8 cellular contexts compared by ENCODE assay signal in the genomic region with DNA sequence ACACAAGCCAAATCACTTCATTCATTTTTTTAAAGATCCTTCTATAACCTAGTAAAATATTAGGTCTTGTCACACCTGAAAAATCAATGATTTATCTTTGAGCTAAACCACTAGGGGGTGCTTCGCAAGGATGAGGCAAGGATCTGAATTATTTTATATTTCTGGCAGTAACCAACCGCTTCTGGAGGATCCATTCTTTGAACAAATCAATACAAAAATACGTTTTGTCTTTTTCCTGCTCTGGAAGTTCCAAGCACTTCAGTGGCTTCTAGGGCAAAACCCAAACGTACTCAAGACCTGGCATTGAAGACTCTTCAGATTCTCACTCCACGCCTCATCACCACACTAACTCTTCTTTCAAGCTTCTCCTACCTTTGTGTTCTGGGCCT. TPM values are rescaled to one million over a fixed set of nuclear protein-coding genes. Genes with fewer than 3 reads are reported as not detected.
DNase-seq lines count a peak whose midpoint lies in the region; ATAC-seq and TF ChIP-seq lines count a peak whose summit lies in the region.

No MANE protein-coding gene starts in this region.

- H3K27me3 Mint-ChIP-seq in stimulated activated naive CD8-positive, alpha-beta T cell treated with anti-CD3 and anti-CD28 coated beads, Interleukin-15, Interleukin-2, amounts not matched to agents 100 ng/mL and 50 ng/mL, for 24 hours = no peaks in the 10 kb centered on the region

- peak overlapping the region; percentile 96 for H3K27ac Mint-ChIP-seq in stimulated activated naive CD8-positive, alpha-beta T cell treated with anti-CD3 and anti-CD28 coated beads, Interleukin-15, Interleukin-2, amounts not matched to agents 100 ng/mL and 50 ng/mL, for 24 hours

- peaks cover 29% of the 10 kb centered on the region for H3K36me3 Mint-ChIP-seq in stimulated activated naive CD8-positive, alpha-beta T cell treated with anti-CD3 and anti-CD28 coated beads, Interleukin-15, Interleukin-2, amounts not matched to agents 100 ng/mL and 50 ng/mL, for 24 hours (ENCODE audit: low read depth)

- peak; percentile 61 to 67 for TF ChIP-seq CTCF in mammary epithelial cell (conservative IDR thresholded peaks at IDR 0.05 in 1 of 2, IDR thresholded peaks at IDR 0.05 in 1 of 2; ENCODE audit: extremely low read depth in 1 of 2, insufficient read depth in 1 of 2, low read depth in 1 of 2, low read length in 2 of 2)

- in situ Hi-C loops in mammary epithelial cell (cut with MboI; ENCODE audit: low sequenced_read_pairs in 2 of 2) = loop anchor here (10.0 to 25.0 kb wide), 2 partner anchors 583 to 866 kb away; a partner anchor contains a TSS

- H3K36me3 ChIP-seq in NT2/D1 (ENCODE audit: insufficient read depth, insufficient read length, low read length) (peaks cover 40% of the 10 kb centered on the region), mammary epithelial cell (ENCODE audit: insufficient read depth, low read length) (peaks cover 11% of the 10 kb centered on the region), thymus (ENCODE audit: control insufficient read depth, insufficient read depth) (no peaks in the 10 kb centered on the region)

- H3K4me3 ChIP-seq in NT2/D1 (ENCODE audit: insufficient read length, low read depth) (peak overlapping the region; percentile 82), mammary epithelial cell (replicated peaks in 1 of 3; ENCODE audit: insufficient read depth in 1 of 3, low read depth in 2 of 3, low read length in 3 of 3) (peak overlapping the region; percentile 57 to 96 (median 95)), thymus (ENCODE audit: low read length) (peak overlapping the region; percentile 59)

- H3K4me1 ChIP-seq in NT2/D1 (ENCODE audit: insufficient read depth, insufficient read length) = no peaks in the 10 kb centered on the region
- H3K4me1 ChIP-seq in mammary epithelial cell (ENCODE audit: insufficient read depth, low read length) = peaks cover 21% of the 10 kb centered on the region
- H3K4me1 ChIP-seq in thymus (ENCODE audit: control insufficient read depth, insufficient read depth, low read length) = peaks cover 3% of the 10 kb centered on the region

- TSS peak; percentile 59 for BruUV-seq in mammary epithelial cell (replicated peaks; lab: Mats Ljungman, UMichigan)

- WGBS in mammary epithelial cell (ENCODE audit: low coverage, missing lambda C conversion rate) = 3% methylated on average over 5 of the region's 5 CpGs
- WGBS in thymus = under 1% methylated on average over 5 of the region's 5 CpGs

- peak overlapping the region; percentile 99 for H3K4me3 Mint-ChIP-seq in stimulated activated naive CD8-positive, alpha-beta T cell treated with anti-CD3 and anti-CD28 coated beads, Interleukin-15, Interleukin-2, amounts not matched to agents 100 ng/mL and 50 ng/mL, for 24 hours

- H3K9me3 ChIP-seq in NT2/D1 (ENCODE audit: insufficient read depth, low read length) (no peaks in the 10 kb centered on the region), mammary epithelial cell (replicated peaks; ENCODE audit: insufficient read depth, low read length) (no peaks in the 10 kb centered on the region), thymus (ENCODE audit: control insufficient read depth) (no peaks in the 10 kb centered on the region)

- intact Hi-C loops in mammary epithelial cell (cut with micrococcal nuclease) = no loop called here

- no peaks in the 10 kb centered on the region for H3K9me3 Mint-ChIP-seq in stimulated activated naive CD8-positive, alpha-beta T cell treated with anti-CD3 and anti-CD28 coated beads, Interleukin-15, Interleukin-2, amounts not matched to agents 100 ng/mL and 50 ng/mL, for 24 hours

- peaks cover 45% of the 10 kb centered on the region for H3K79me2 ChIP-seq in mammary epithelial cell (ENCODE audit: insufficient read depth, low read length)

- H3K4me2 ChIP-seq in mammary epithelial cell (ENCODE audit: insufficient read depth, low read depth, low read length) = peak overlapping the region; percentile 92

- CTCF ChIA-PET in mammary epithelial cell (lab: Charles Lee; ENCODE audit: low non-redundant PET) = interaction anchor here (0.5 to 2.0 kb wide), 4 partner anchors 11 to 599 kb away, joined by 3 to 12 read pairs (median 4); no protein-coding TSS in a partner anchor

- ATAC-seq in stimulated activated naive CD8-positive, alpha-beta T cell treated with anti-CD3 and anti-CD28 coated beads, Interleukin-15, Interleukin-2, amounts not matched to agents 100 U/mL and 50 U/mL, for 24 hours = no peak
- peak; percentile 27 for ATAC-seq in HG02981 (IDR thresholded peaks at IDR 0.05; ENCODE audit: unreplicated experiment)

- H3K4me1 Mint-ChIP-seq in stimulated activated naive CD8-positive, alpha-beta T cell treated with anti-CD3 and anti-CD28 coated beads, Interleukin-15, Interleukin-2, amounts not matched to agents 100 ng/mL and 50 ng/mL, for 24 hours (ENCODE audit: low read depth) = peaks cover 65% of the 10 kb centered on the region

- dilution Hi-C loops in mammary epithelial cell (cut with HindIII; ENCODE audit: low sequenced_read_pairs) = no loop called here

- H3K27ac ChIP-seq in mammary epithelial cell (ENCODE audit: insufficient read depth, low read depth, low read length) (peak overlapping the region; percentile 98), thymus (ENCODE audit: low read depth) (peak overlapping the region; percentile 56)

- peak overlapping the region; percentile 91 for H3K9ac ChIP-seq in NT2/D1 (ENCODE audit: insufficient read length, low read depth)
- H3K9ac ChIP-seq in mammary epithelial cell (ENCODE audit: insufficient read depth, low read length) = peak overlapping the region; percentile 93

- H2AFZ ChIP-seq in mammary epithelial cell (ENCODE audit: low read depth, low read length) = peak overlapping the region; percentile 90

- H3K27me3 ChIP-seq in NT2/D1 (ENCODE audit: insufficient read depth, insufficient read length) = peaks cover 7% of the 10 kb centered on the region
- H3K27me3 ChIP-seq in mammary epithelial cell (ENCODE audit: insufficient read depth, low read length) = no peaks in the 10 kb centered on the region
- peaks cover 4% of the 10 kb centered on the region for H3K27me3 ChIP-seq in thymus (ENCODE audit: control insufficient read depth, insufficient read depth)

- DNase-seq in stimulated activated naive CD8-positive, alpha-beta T cell treated with anti-CD3 and anti-CD28 coated beads, Interleukin-15, Interleukin-2, amounts not matched to agents 100 U/mL and 50 U/mL, for 24 hours = no peak
- no peak for DNase-seq in NT2/D1 (ENCODE audit: low read depth, low spot score)
- DNase-seq in mammary epithelial cell = peak; percentile 27
- peak; percentile 63 for DNase-seq in kidney tubule cell (ENCODE audit: low spot score)
- no peak for DNase-seq in HuH-7.5 (ENCODE audit: low spot score)

- H4K20me1 ChIP-seq in mammary epithelial cell (ENCODE audit: insufficient read depth, low read length) = no peaks in the 10 kb centered on the region

RNA-seq across cellular contexts. Expression of a gene that starts 0.5 kb away (rescaled TPM):
- total RNA-seq in mammary epithelial cell = 10 to 100 TPM; 33.5 to 33.8 TPM
- polyA plus RNA-seq in mammary epithelial cell = 25.9 TPM
- 49.4 TPM for polyA minus RNA-seq in mammary epithelial cell
- polyA plus RNA-seq in thymus = 21.7 TPM

RNA-seq across cellular contexts. Expression of a gene that starts 14.2 kb away (rescaled TPM):
- total RNA-seq in mammary epithelial cell = 1 to 10 TPM; 1.2 to 3.0 TPM
- polyA plus RNA-seq in mammary epithelial cell (0.36 TPM), thymus (6.2 TPM)
- polyA minus RNA-seq in mammary epithelial cell = not detected

RNA-seq across cellular contexts. Expression of a gene that starts 38.3 kb away (rescaled TPM):
- 10 to 100 TPM; 12.0 to 21.1 TPM for total RNA-seq in mammary epithelial cell
- polyA plus RNA-seq in mammary epithelial cell = 14.0 TPM
- polyA minus RNA-seq in mammary epithelial cell = 14.6 TPM
- 7.1 TPM for polyA plus RNA-seq in thymus

Comparison
In these comparisons a context has a peak if more than half of its experiments do, and no peak if none do; other contexts are left out.
1. DNase-seq: peak in mammary epithelial cell (single experiment) and kidney tubule cell (single experiment); none in stimulated activated naive CD8-positive, alpha-beta T cell treated with anti-CD3 and anti-CD28 coated beads, Interleukin-15, Interleukin-2, amounts not matched to agents 100 U/mL and 50 U/mL, for 24 hours (single experiment), NT2/D1 (single experiment) and HuH-7.5 (single experiment).
2. Peak in every context shown above with its lines, with median percentiles within 50 percentile points of each other: H3K4me3 ChIP-seq.